ENCODE assay signal across 15 cellular contexts in genomic region chr9:87872079-87872624, GRCh38. TPM values are rescaled to one million over a fixed set of nuclear protein-coding genes. Genes with fewer than 3 reads are reported as not detected.
A peak's percentile ranks its signal among the peaks of the same experiment; 100 is the strongest.
DNase-seq lines count a peak whose midpoint lies in the region; ATAC-seq, FAIRE-seq and TF ChIP-seq lines count a peak whose summit lies in the region.
"Had no signal": no experiment of that assay in that cellular context is flagged by ENCODE, and none has a peak within 500 bp of the region (broad histone marks: within the 10 kb centered on the region; RNA-seq: fewer than 3 reads in every experiment).

No MANE protein-coding gene starts in this region.

- no peaks in the 10 kb centered on the region for H3K4me1 ChIP-seq in HepG2 (ENCODE audit: insufficient read depth, low read length)

- in situ Hi-C loops in HepG2 (cut with HindIII; ENCODE audit: extremely low pct_ligation_motif_present, low pct_unique_long_range_greater_than_20kb), result no loop called here

- no peak overlapping the region for H2AFZ ChIP-seq in HepG2 (ENCODE audit: low read length)

- H3K36me3 ChIP-seq in HepG2 (replicated peaks in 1 of 2; ENCODE audit: control insufficient read depth in 1 of 2, insufficient read depth in 2 of 2, low read length in 2 of 2), result no peaks in the 10 kb centered on the region
- H3K36me3 ChIP-seq: tibial artery had no signal

- H3K27ac ChIP-seq in HepG2 (ENCODE audit: extremely low read length, insufficient read depth, low read length), result no peak overlapping the region
- H3K27ac ChIP-seq: tibial artery had no signal

- H3K4me3 ChIP-seq in HepG2 (replicated peaks in 1 of 3; ENCODE audit: insufficient read depth in 1 of 3, low read depth in 2 of 3, low read length in 3 of 3), result no peak overlapping the region
- H3K4me3 ChIP-seq: tibial artery had no signal

- 0% methylated on average over 1 of the region's 8 CpGs for WGBS in HepG2 (ENCODE audit: low lambda C conversion rate)

- ATAC-seq in HepG2 (no peak), HG03354 (IDR thresholded peaks at IDR 0.05; ENCODE audit: poor library complexity, severe bottlenecking, unreplicated experiment) (no peak)

- intact Hi-C loops in HepG2 (cut with micrococcal nuclease; ENCODE audit: unreplicated experiment), result no loop called here

- TF ChIP-seq CTCF in HepG2 (CRISPR knock-in tag; IDR thresholded peaks at IDR 0.05), result no peak

- H3K4me2 ChIP-seq in HepG2 (ENCODE audit: low read depth, low read length), result no peak overlapping the region

- H3K9ac ChIP-seq in HepG2 (ENCODE audit: insufficient read depth, low read depth, low read length), result no peak overlapping the region

- FAIRE-seq in HepG2 (lab: Jason Lieb, UNC), result no peak

- POLR2A ChIA-PET in HepG2 (lab: Yijun Ruan, JAX), result no interaction called here

- H3K27me3 ChIP-seq in HepG2 (ENCODE audit: control insufficient read depth in 1 of 2, insufficient read depth in 2 of 2, low read length in 2 of 2), result peaks cover 0 to 1% of the 10 kb centered on the region in 2 experiments; a peak in 2 of 5 replicates
- H3K27me3 ChIP-seq: tibial artery had no signal

- H3K9me3 ChIP-seq in HepG2 (ENCODE audit: low read length), result no peaks in the 10 kb centered on the region
- H3K9me3 ChIP-seq: tibial artery had no signal

- BruUV-seq in HepG2 (replicated peaks; lab: Mats Ljungman, UMichigan), result no TSS peak

- TF ChIP-seq POLR2A in HepG2 (IDR thresholded peaks at IDR 0.05; ENCODE audit: insufficient read depth in 1 of 2, low read depth in 2 of 2, low read length in 2 of 2), result no peak

- no peaks in the 10 kb centered on the region for H4K20me1 ChIP-seq in HepG2 (ENCODE audit: insufficient read depth, low read length)

- TF ChIP-seq RAD21 in HepG2 (CRISPR knock-in tag; IDR thresholded peaks at IDR 0.05), result no peak

- no peak for TF ChIP-seq EP300 in HepG2 (IDR thresholded peaks at IDR 0.05; ENCODE audit: low read depth in 2 of 2, low read length in 2 of 2)
- TF ChIP-seq EP300 in HepG2 (CRISPR knock-in tag; IDR thresholded peaks at IDR 0.05; ENCODE audit: borderline replicate concordance), result no peak

- peak; percentile 29 for DNase-seq in activated CD8-positive, alpha-beta memory T cell treated with anti-CD3 and anti-CD28 coated beads, Interleukin-2, amount 50 U/mL, for 48 hours
- no peak for DNase-seq in activated CD8-positive, alpha-beta memory T cell treated with anti-CD3 and anti-CD28 coated beads, Interleukin-2, amount 50 U/mL, for 4 hours
- peak; percentile 77 for DNase-seq in astrocyte of the hippocampus (ENCODE audit: low read depth, low spot score)
- peak; percentile 16 for DNase-seq in medulla oblongata (ENCODE audit: extremely low spot score)
- DNase-seq in ureter (ENCODE audit: low spot score), result peak; percentile 44
- DNase-seq in HepG2 (ENCODE audit: low spot score), result no peak
- DNase-seq in DMS79 treated with DMSO at 0.1 percent for 48 hours (lab: John Stamatoyannopoulos, UW), result no peak
- DNase-seq: Calu3, dermis blood vessel endothelial cell, NCI-H1436 had no signal

- no peaks in the 10 kb centered on the region for H3K79me2 ChIP-seq in HepG2 (ENCODE audit: insufficient read depth, low read length)

- CTCF ChIA-PET in HepG2 (lab: Yijun Ruan, JAX; ENCODE audit: low intra/inter-chr PET ratio, low total read pairs), result no interaction called here

TF ChIP-seq in HepG2, 621 proteins besides CTCF, POLR2A, EP300 and RAD21 (continues in another document):
- no peak for TF ChIP-seq RFXAP (CRISPR knock-in tag; IDR thresholded peaks at IDR 0.05; ENCODE audit: borderline replicate concordance)
- no peak for TF ChIP-seq ESRRA (CRISPR knock-in tag; IDR thresholded peaks at IDR 0.05; ENCODE audit: low read depth)
- no peak for TF ChIP-seq ZSCAN25 (CRISPR knock-in tag; IDR thresholded peaks at IDR 0.05)
- no peak for TF ChIP-seq ZNF83 (CRISPR knock-in tag; IDR thresholded peaks at IDR 0.05; ENCODE audit: borderline replicate concordance)
- no peak for TF ChIP-seq ZNF609 (CRISPR knock-in tag; IDR thresholded peaks at IDR 0.05; ENCODE audit: borderline replicate concordance)
- TF ChIP-seq TEAD3 (CRISPR knock-in tag; optimal IDR thresholded peaks at IDR 0.05; ENCODE audit: borderline replicate concordance), result no peak
- no peak for TF ChIP-seq MXI1 (IDR thresholded peaks at IDR 0.05; ENCODE audit: borderline replicate concordance, low read depth, low read length)

RNA-seq across cellular contexts. Expression of gene SPATA31E1, which starts 10.5 kb away (rescaled TPM):
- total RNA-seq in ureter (not detected), HepG2 (2016; rRNA removed; fragmentation: Illumina TruSeq; extraction: Trizol) (not detected in 2 replicates)
- total RNA-seq in HepG2 (2016; cell fraction: cytosol; rRNA removed; fragmentation: Illumina TruSeq; extraction: Trizol; ENCODE audit: low read depth), result not detected in 2 replicates
- not detected in 2 replicates for total RNA-seq in HepG2 (2016; cell fraction: insoluble cytoplasmic fraction; rRNA removed; fragmentation: Illumina TruSeq; extraction: Trizol)
- not detected in 2 replicates for total RNA-seq in HepG2 (2016; cell fraction: membrane; rRNA removed; fragmentation: Illumina TruSeq; extraction: Trizol)
- total RNA-seq in HepG2 (2016; cell fraction: nucleus; rRNA removed; fragmentation: Illumina TruSeq; extraction: Trizol), result not detected in 2 replicates
- polyA plus RNA-seq in HepG2 (2011; rRNA removed), result not detected in 2 replicates
- polyA plus RNA-seq in HepG2 (2011; cell fraction: cytosol; rRNA removed), result not detected in 2 replicates
- polyA plus RNA-seq in HepG2 (2011; cell fraction: nucleus; rRNA removed), result not detected in 2 replicates
- not detected in 2 replicates for polyA plus RNA-seq in HepG2 (2012)
- polyA plus RNA-seq in HepG2 (2016; cell fraction: cytosol; fragmentation: Illumina TruSeq; extraction: Trizol; ENCODE audit: low read depth), result not detected in 2 replicates
- not detected in 2 replicates for polyA plus RNA-seq in HepG2 (2016; cell fraction: insoluble cytoplasmic fraction; fragmentation: Illumina TruSeq; extraction: Trizol; ENCODE audit: low read depth)
- polyA plus RNA-seq in HepG2 (2016; cell fraction: membrane; fragmentation: Illumina TruSeq; extraction: Trizol; ENCODE audit: low read depth), result not detected in 2 replicates
- polyA plus RNA-seq in HepG2 (2016; cell fraction: nucleus; fragmentation: Illumina TruSeq; extraction: Trizol; ENCODE audit: insufficient read depth, low read depth), result not detected in 2 replicates
- 0.05 TPM in 1 of 2 replicates, not detected in the other for polyA minus RNA-seq in HepG2 (2011; rRNA and poly(A)+ RNA removed; ENCODE audit: low replicate concordance)
- polyA minus RNA-seq in HepG2 (2011; cell fraction: cytosol; rRNA and poly(A)+ RNA removed), result not detected in 2 replicates
- polyA minus RNA-seq in HepG2 (2011; cell fraction: nucleus; rRNA and poly(A)+ RNA removed), result not detected in 2 replicates
- total RNA-seq: A673; Calu3; dermis blood vessel endothelial cell; natural killer cell treated with Interleukin-12 subunit alpha and Interleukin-12 subunit beta and Interleukin-15 and Interleukin-18, amount 100 ng/mL, for 72 hours had no signal
- polyA plus RNA-seq: IgD-negative memory B cell had no signal

RNA-seq across cellular contexts. Expression of gene SPATA31C1, which starts 45.6 kb away (rescaled TPM):
- total RNA-seq in ureter (not detected), HepG2 (2016; rRNA removed; fragmentation: Illumina TruSeq; extraction: Trizol) (not detected in 2 replicates)
- total RNA-seq in HepG2 (2016; cell fraction: cytosol; rRNA removed; fragmentation: Illumina TruSeq; extraction: Trizol; ENCODE audit: low read depth), result not detected in 2 replicates
- total RNA-seq in HepG2 (2016; cell fraction: insoluble cytoplasmic fraction; rRNA removed; fragmentation: Illumina TruSeq; extraction: Trizol), result not detected in 2 replicates
- not detected in 2 replicates for total RNA-seq in HepG2 (2016; cell fraction: membrane; rRNA removed; fragmentation: Illumina TruSeq; extraction: Trizol)
- not detected in 2 replicates for total RNA-seq in HepG2 (2016; cell fraction: nucleus; rRNA removed; fragmentation: Illumina TruSeq; extraction: Trizol)
- polyA plus RNA-seq in HepG2 (2011; rRNA removed), result not detected in 2 replicates
- polyA plus RNA-seq in HepG2 (2011; cell fraction: cytosol; rRNA removed), result not detected in 2 replicates
- polyA plus RNA-seq in HepG2 (2011; cell fraction: nucleus; rRNA removed), result not detected in 2 replicates
- not detected in 2 replicates for polyA plus RNA-seq in HepG2 (2012)
- not detected in 2 replicates for polyA plus RNA-seq in HepG2 (2016; cell fraction: cytosol; fragmentation: Illumina TruSeq; extraction: Trizol; ENCODE audit: low read depth)
- not detected in 2 replicates for polyA plus RNA-seq in HepG2 (2016; cell fraction: insoluble cytoplasmic fraction; fragmentation: Illumina TruSeq; extraction: Trizol; ENCODE audit: low read depth)
- not detected in 2 replicates for polyA plus RNA-seq in HepG2 (2016; cell fraction: membrane; fragmentation: Illumina TruSeq; extraction: Trizol; ENCODE audit: low read depth)
- not detected in 2 replicates for polyA plus RNA-seq in HepG2 (2016; cell fraction: nucleus; fragmentation: Illumina TruSeq; extraction: Trizol; ENCODE audit: insufficient read depth, low read depth)
- polyA minus RNA-seq in HepG2 (2011; rRNA and poly(A)+ RNA removed; ENCODE audit: low replicate concordance), result not detected in 2 replicates
- polyA minus RNA-seq in HepG2 (2011; cell fraction: cytosol; rRNA and poly(A)+ RNA removed), result not detected in 2 replicates
- polyA minus RNA-seq in HepG2 (2011; cell fraction: nucleus; rRNA and poly(A)+ RNA removed), result not detected in 2 replicates
- total RNA-seq: A673; Calu3; dermis blood vessel endothelial cell; natural killer cell treated with Interleukin-12 subunit alpha and Interleukin-12 subunit beta and Interleukin-15 and Interleukin-18, amount 100 ng/mL, for 72 hours had no signal
- polyA plus RNA-seq: IgD-negative memory B cell had no signal

Comparison
In these comparisons a context has a peak if more than half of its experiments do, and no peak if none do; other contexts are left out.
1. DNase-seq: peak in activated CD8-positive, alpha-beta memory T cell treated with anti-CD3 and anti-CD28 coated beads, Interleukin-2, amount 50 U/mL, for 48 hours (single experiment), astrocyte of the hippocampus (single experiment), medulla oblongata (single experiment) and ureter (single experiment); none in activated CD8-positive, alpha-beta memory T cell treated with anti-CD3 and anti-CD28 coated beads, Interleukin-2, amount 50 U/mL, for 4 hours (single experiment), HepG2 (single experiment) and DMS79 treated with DMSO at 0.1 percent for 48 hours (single experiment).